8 cellular contexts compared by ENCODE assay signal in the genomic region with DNA sequence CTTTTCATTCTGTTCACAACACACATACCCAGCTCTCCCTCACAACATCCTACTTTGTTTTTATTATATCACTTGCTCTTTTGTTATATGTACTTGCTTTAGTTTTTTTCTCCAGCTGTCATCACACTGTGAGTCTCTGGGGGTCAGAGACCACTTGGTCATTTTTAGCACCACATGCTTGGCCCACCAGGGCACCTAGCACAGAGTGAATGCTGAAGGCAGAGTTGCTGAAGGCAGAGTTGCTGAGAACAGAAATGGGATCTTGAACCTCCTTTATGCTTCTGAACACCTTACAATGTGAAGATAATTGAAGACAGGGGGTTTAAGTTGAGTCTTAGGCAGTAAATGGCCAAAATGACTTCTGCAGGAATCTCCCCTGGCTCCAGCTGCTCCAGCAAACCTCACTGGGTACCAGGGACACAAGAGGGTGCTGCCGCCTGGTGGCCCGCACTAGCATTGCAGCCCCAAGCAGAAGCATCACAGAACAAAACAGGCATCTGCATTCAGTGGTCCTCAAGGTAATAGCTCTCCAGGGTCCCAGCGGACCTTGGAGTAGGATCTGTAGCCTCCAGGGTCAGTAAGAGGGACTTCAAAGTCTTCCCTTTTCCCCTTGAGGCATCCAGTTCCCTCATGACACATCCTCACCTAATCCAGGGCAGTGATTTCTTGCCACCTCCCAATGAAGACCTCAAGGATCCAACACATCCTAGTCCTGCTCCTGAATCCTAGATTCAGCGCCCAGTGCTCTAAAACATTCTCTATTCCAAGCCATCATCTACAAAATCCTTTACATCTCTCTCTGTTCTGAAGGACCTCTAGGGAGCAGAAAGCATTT.
DNase-seq lines count a peak whose midpoint lies in the region; ATAC-seq and TF ChIP-seq lines count a peak whose summit lies in the region.

No MANE protein-coding gene starts in this region.

- DNase-seq in COLO829 (ENCODE audit: low spot score), result peak; percentile 8
- no peak for DNase-seq in GM13977 (ENCODE audit: low spot score)
- DNase-seq in SK-N-DZ (ENCODE audit: low spot score), result peak; percentile 8
- peak; percentile 2 for DNase-seq in inferior parietal cortex (ENCODE audit: extremely low spot score)
- DNase-seq in cerebellar nuclear complex (lab: John Stamatoyannopoulos, UW), result no peak
- no peak for DNase-seq in LoVo (ENCODE audit: low spot score)
- DNase-seq in activated CD4-positive, CD25-positive, alpha-beta regulatory T cell treated with anti-CD3 and anti-CD28 coated beads, Interleukin-2, amount 50 U/mL, for 72 hours, result no peak

- in situ Hi-C loops in GM13977 (cut with MboI; ENCODE audit: low pct_unique_long_range_greater_than_20kb, low sequenced_read_pairs, unreplicated experiment), result no loop called here

- no peak for ATAC-seq in GM21825 (IDR thresholded peaks at IDR 0.05; ENCODE audit: unreplicated experiment)

- peak; percentile 69 for TF ChIP-seq CTCF in GM13977 (IDR thresholded peaks at IDR 0.05; ENCODE audit: extremely low read depth, insufficient read depth, missing control alignments)

Comparison
In these comparisons a context has a peak if more than half of its experiments do, and no peak if none do; other contexts are left out.
1. DNase-seq: peak in COLO829 (single experiment), SK-N-DZ (single experiment) and inferior parietal cortex (single experiment); none in GM13977 (single experiment), cerebellar nuclear complex (0 of 2), LoVo (single experiment) and activated CD4-positive, CD25-positive, alpha-beta regulatory T cell treated with anti-CD3 and anti-CD28 coated beads, Interleukin-2, amount 50 U/mL, for 72 hours (single experiment).